ENCODE assay signal across 19 cellular contexts in the genomic region with DNA sequence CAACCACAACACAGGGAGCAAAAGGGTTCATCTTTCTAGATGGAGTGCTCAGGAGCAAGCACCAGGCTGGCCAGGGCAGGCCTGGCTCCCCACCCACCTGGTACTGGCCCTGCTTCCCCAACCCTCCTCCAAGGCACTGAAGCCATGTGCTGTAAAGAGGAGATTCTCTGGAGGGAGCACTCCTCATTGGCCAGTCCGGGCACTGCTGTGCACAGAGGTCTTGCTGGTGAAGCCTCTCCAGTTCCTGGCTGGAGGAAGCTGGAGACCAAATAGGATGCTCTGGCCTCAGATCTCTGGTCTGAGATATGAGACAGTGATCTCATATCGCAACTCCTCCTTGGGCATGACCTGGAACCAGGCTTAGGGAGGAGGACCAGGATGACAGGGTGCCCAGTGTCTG. TPM values are rescaled to one million over a fixed set of nuclear protein-coding genes. Genes with fewer than 3 reads are reported as not detected.
A peak's percentile ranks its signal among the peaks of the same experiment; 100 is the strongest.
DNase-seq lines count a peak whose midpoint lies in the region; ATAC-seq, FAIRE-seq and TF ChIP-seq lines count a peak whose summit lies in the region.
"Had no signal": no experiment of that assay in that cellular context is flagged by ENCODE, and none has a peak within 500 bp of the region (broad histone marks: within the 10 kb centered on the region; RNA-seq: fewer than 3 reads in every experiment).

No MANE protein-coding gene starts in this region.

- H3K9me3 ChIP-seq in NT2/D1 (ENCODE audit: insufficient read depth, low read length): no peaks in the 10 kb centered on the region
- H3K9me3 ChIP-seq in CD8-positive, alpha-beta T cell (ENCODE audit: low read length): no peaks in the 10 kb centered on the region
- H3K9me3 ChIP-seq: HAP-1 had no signal

- no peaks in the 10 kb centered on the region for H3K36me3 Mint-ChIP-seq in mesothelial cell of epicardium
- no peaks in the 10 kb centered on the region for H3K36me3 Mint-ChIP-seq in CD8-positive, alpha-beta T cell

- no peaks in the 10 kb centered on the region for H3K9me3 Mint-ChIP-seq in mesothelial cell of epicardium
- H3K9me3 Mint-ChIP-seq in CD8-positive, alpha-beta T cell: no peaks in the 10 kb centered on the region

- intact Hi-C loops in CD8-positive, alpha-beta T cell (cut with DNase I, micrococcal nuclease): no loop called here

- TF ChIP-seq CTCF in AG10803 (conservative IDR thresholded peaks at IDR 0.05; ENCODE audit: low read length) (peak; percentile 40), bronchial epithelial cell (IDR thresholded peaks at IDR 0.05; ENCODE audit: insufficient read depth, low read length, severe bottlenecking) (no peak), mesothelial cell of epicardium (IDR thresholded peaks at IDR 0.05; ENCODE audit: unreplicated experiment) (no peak), GM10248 (IDR thresholded peaks at IDR 0.05; ENCODE audit: control extremely low read depth, extremely low read depth, low read depth, missing control alignments) (no peak)
- no peak for TF ChIP-seq CTCF in CD8-positive, alpha-beta T cell (IDR thresholded peaks at IDR 0.05)

- H3K4me3 ChIP-seq in AG10803 (ENCODE audit: low read length): no peak overlapping the region
- no peak overlapping the region for H3K4me3 ChIP-seq in NT2/D1 (ENCODE audit: insufficient read length, low read depth)
- H3K4me3 ChIP-seq in bronchial epithelial cell (ENCODE audit: low read depth, low read length): no peak overlapping the region
- H3K4me3 ChIP-seq in CD8-positive, alpha-beta T cell (ENCODE audit: low read depth, low read length): no peak overlapping the region
- H3K4me3 ChIP-seq: HAP-1 had no signal

- CTCF ChIA-PET in GM10248 (lab: Yijun Ruan, JAX): no interaction called here
- CTCF ChIA-PET in CD8-positive, alpha-beta T cell (lab: Charles Lee): no interaction called here

- no peak overlapping the region for H3K4me3 Mint-ChIP-seq in mesothelial cell of epicardium
- H3K4me3 Mint-ChIP-seq in CD8-positive, alpha-beta T cell: no peak overlapping the region

- ATAC-seq in GM18519 (IDR thresholded peaks at IDR 0.05; ENCODE audit: low FRiP score, unreplicated experiment): no peak
- no peak for ATAC-seq in CD8-positive, alpha-beta T cell

- H3K9ac ChIP-seq in NT2/D1 (ENCODE audit: insufficient read length, low read depth): peak overlapping the region; percentile 34

- FAIRE-seq in bronchial epithelial cell (lab: Jason Lieb, UNC): peak; percentile 43
- FAIRE-seq: A204.1, D721Med had no signal

- H3K4me1 ChIP-seq in NT2/D1 (ENCODE audit: insufficient read depth, insufficient read length): peaks cover 33% of the 10 kb centered on the region
- H3K4me1 ChIP-seq in CD8-positive, alpha-beta T cell (ENCODE audit: insufficient read depth, low read length): no peaks in the 10 kb centered on the region
- H3K4me1 ChIP-seq: HAP-1 had no signal

- H3K4me1 Mint-ChIP-seq in mesothelial cell of epicardium: peaks cover 67% of the 10 kb centered on the region
- no peaks in the 10 kb centered on the region for H3K4me1 Mint-ChIP-seq in CD8-positive, alpha-beta T cell (ENCODE audit: low read depth)

- peak overlapping the region; percentile 63 for H3K27ac Mint-ChIP-seq in mesothelial cell of epicardium
- no peak overlapping the region for H3K27ac Mint-ChIP-seq in CD8-positive, alpha-beta T cell

- peak; percentile 59 for DNase-seq in AG10803 (ENCODE audit: low read depth)
- DNase-seq in NT2/D1 (ENCODE audit: low read depth, low spot score): no peak
- no peak for DNase-seq in bronchial epithelial cell (ENCODE audit: low read depth)
- no peak for DNase-seq in mesothelial cell of epicardium (ENCODE audit: low spot score in 2 of 2, unreplicated experiment in 2 of 2)
- no peak for DNase-seq in GM10248 (ENCODE audit: extremely low spot score)
- no peak for DNase-seq in CD8-positive, alpha-beta T cell
- DNase-seq in NCI-H2081 (lab: John Stamatoyannopoulos, UW): no peak
- DNase-seq: C1 segment of cervical spinal cord, MM.1S, NCI-H1105 treated with DMSO at 0.1 percent for 48 hours, NCI-H1694, RPMI8226, SIG-M5 had no signal

- no peaks in the 10 kb centered on the region for H3K27me3 Mint-ChIP-seq in mesothelial cell of epicardium (ENCODE audit: low read depth)
- peaks cover 4% of the 10 kb centered on the region for H3K27me3 Mint-ChIP-seq in CD8-positive, alpha-beta T cell (ENCODE audit: low read depth)

- POLR2A ChIA-PET in GM10248 (lab: Yijun Ruan, JAX): no interaction called here
- POLR2A ChIA-PET in CD8-positive, alpha-beta T cell (lab: Charles Lee): no interaction called here

- H3K27me3 ChIP-seq in NT2/D1 (ENCODE audit: insufficient read depth, insufficient read length): no peaks in the 10 kb centered on the region
- H3K27me3 ChIP-seq in bronchial epithelial cell (ENCODE audit: control insufficient read depth, insufficient read depth, low read length): no peaks in the 10 kb centered on the region
- no peaks in the 10 kb centered on the region for H3K27me3 ChIP-seq in CD8-positive, alpha-beta T cell (ENCODE audit: insufficient read depth, low read length)

- no peaks in the 10 kb centered on the region for H3K36me3 ChIP-seq in NT2/D1 (ENCODE audit: insufficient read depth, insufficient read length, low read length)
- H3K36me3 ChIP-seq in bronchial epithelial cell (ENCODE audit: control insufficient read depth, insufficient read depth, low read length): no peaks in the 10 kb centered on the region
- H3K36me3 ChIP-seq in CD8-positive, alpha-beta T cell (ENCODE audit: insufficient read depth, low read length): no peaks in the 10 kb centered on the region
- H3K36me3 ChIP-seq: HAP-1 had no signal

- no peak overlapping the region for H3K27ac ChIP-seq in CD8-positive, alpha-beta T cell (ENCODE audit: low read depth, low read length)

RNA-seq across cellular contexts. Expression of gene SEMA3F, which starts 7.7 kb away (rescaled TPM):
- total RNA-seq in bronchial epithelial cell (35.5 and 76.0 TPM in 2 replicates), mesothelial cell of epicardium (94.5 to 101 TPM (median 99.1 TPM) in 3 replicates)
- under 1 TPM; 0.14 to 0.41 TPM for total RNA-seq in CD8-positive, alpha-beta T cell

RNA-seq across cellular contexts. Expression of gene GNAT1, which starts 44.0 kb away (rescaled TPM):
- 0.26 TPM in 1 of 2 replicates, not detected in the other for total RNA-seq in bronchial epithelial cell
- total RNA-seq in mesothelial cell of epicardium: 0.27 to 0.98 TPM (median 0.55 TPM) in 3 replicates
- under 1 TPM; 0.28 to 0.30 TPM for total RNA-seq in CD8-positive, alpha-beta T cell
- total RNA-seq: LHCN-M2, NCI-H460 had no signal

RNA-seq across cellular contexts. Expression of gene SLC38A3, which starts 57.6 kb away (rescaled TPM):
- not detected in 2 replicates for total RNA-seq in bronchial epithelial cell
- total RNA-seq in mesothelial cell of epicardium: 0.84 to 2.5 TPM (median 1.8 TPM) in 3 replicates
- total RNA-seq in CD8-positive, alpha-beta T cell: 1 to 10 TPM; 4.8 to 7.2 TPM

RNA-seq across cellular contexts. Expression of gene RBM5, which starts 58.7 kb away (rescaled TPM):
- 80.3 and 129 TPM in 2 replicates for total RNA-seq in bronchial epithelial cell
- 301 to 332 TPM (median 322 TPM) in 3 replicates for total RNA-seq in mesothelial cell of epicardium
- 100 to 1,000 TPM; 376 to 409 TPM for total RNA-seq in CD8-positive, alpha-beta T cell

Comparison
In these comparisons a context has a peak if more than half of its experiments do, and no peak if none do; other contexts are left out.
1. RNA of gene SEMA3F, which starts 7.7 kb away (total RNA-seq): 94.5 to 101 TPM in mesothelial cell of epicardium and 35.5 to 76.0 TPM in bronchial epithelial cell; 0.14 to 0.41 TPM in CD8-positive, alpha-beta T cell; every median in the first group is over 10 times any median in the second.